Comparison of ENCODE assay signal across 1 cellular context in the genomic region with DNA sequence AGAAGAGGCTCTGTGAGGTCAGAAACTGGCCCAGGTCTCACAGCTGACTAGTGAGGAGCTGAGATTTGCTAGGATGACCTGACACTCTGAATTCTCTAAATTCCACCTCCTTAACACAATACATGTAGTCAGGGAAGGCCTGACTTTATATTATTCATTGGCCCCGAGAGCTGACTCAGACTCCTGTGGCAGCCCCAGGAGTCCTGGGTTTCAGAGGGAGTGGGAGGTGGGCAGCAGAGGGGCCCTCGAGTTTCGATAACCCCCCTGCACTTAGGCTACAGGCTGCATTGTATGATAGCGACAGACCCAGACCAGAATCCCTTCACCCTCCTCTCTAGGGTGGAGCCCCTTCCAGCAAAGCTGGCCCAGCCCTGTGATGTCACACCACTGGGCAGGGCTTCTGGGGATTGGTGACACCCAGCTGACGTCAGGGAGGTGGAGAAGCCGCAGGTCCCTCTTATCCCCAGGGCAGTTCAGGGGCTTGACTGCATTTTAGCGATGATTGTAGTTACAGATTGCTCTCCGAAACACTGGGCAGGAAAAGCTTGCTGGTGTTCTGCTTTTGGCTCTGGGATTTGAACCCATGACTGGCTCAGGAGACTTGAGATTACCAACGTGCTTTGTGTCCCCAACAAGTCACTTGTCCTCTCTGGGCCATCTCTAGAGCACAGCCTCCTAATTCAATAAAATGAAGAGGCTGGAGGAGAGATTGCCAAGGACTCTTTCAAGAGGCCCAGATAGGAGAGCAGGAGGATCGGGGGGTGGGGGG.
TF ChIP-seq lines count a peak whose summit lies in the region.

No MANE protein-coding gene starts in this region.

TF ChIP-seq in K562, 482 proteins besides CTCF, POLR2A, EP300 and RAD21 (continues in another document):
- no peak for TF ChIP-seq ZNF445 (CRISPR knock-in tag; IDR thresholded peaks at IDR 0.05; ENCODE audit: low read depth)
- no peak for TF ChIP-seq SAP30 (IDR thresholded peaks at IDR 0.05; ENCODE audit: borderline replicate concordance, insufficient read depth, low read depth, low read length, poor library complexity, severe bottlenecking)
- TF ChIP-seq NRF1 (conservative IDR thresholded peaks at IDR 0.05 in 1 of 2, IDR thresholded peaks at IDR 0.05 in 1 of 2): peak; percentile 38 to 56; a peak in 3 of 4 replicates
- no peak for TF ChIP-seq NONO (IDR thresholded peaks at IDR 0.05; ENCODE audit: low read depth in 2 of 2, low read length in 1 of 2)
- TF ChIP-seq ESRRA (IDR thresholded peaks at IDR 0.05; ENCODE audit: borderline replicate concordance, low read depth): peak; percentile 24; the same call in 1 of the 2 replicates
- no peak for TF ChIP-seq KLF6 (CRISPR knock-in tag; IDR thresholded peaks at IDR 0.05; ENCODE audit: borderline replicate concordance)
- TF ChIP-seq GATA2 (CRISPR knock-in tag; IDR thresholded peaks at IDR 0.05): no peak
- TF ChIP-seq KAT2B (IDR thresholded peaks at IDR 0.05; ENCODE audit: low read depth, low read length): no peak
- TF ChIP-seq ZNF134 (CRISPR knock-in tag; conservative IDR thresholded peaks at IDR 0.05): no peak
- no peak for TF ChIP-seq PML (IDR thresholded peaks at IDR 0.05; ENCODE audit: low read length)
- TF ChIP-seq ZFX (CRISPR knock-in tag; IDR thresholded peaks at IDR 0.05): peak; percentile 47; the same call in 1 of the 2 replicates
- TF ChIP-seq RFX1 (IDR thresholded peaks at IDR 0.05): no peak
- TF ChIP-seq NBN (IDR thresholded peaks at IDR 0.05; ENCODE audit: low read depth): no peak; the same call in 1 of the 2 replicates
- TF ChIP-seq, protein P1, sequence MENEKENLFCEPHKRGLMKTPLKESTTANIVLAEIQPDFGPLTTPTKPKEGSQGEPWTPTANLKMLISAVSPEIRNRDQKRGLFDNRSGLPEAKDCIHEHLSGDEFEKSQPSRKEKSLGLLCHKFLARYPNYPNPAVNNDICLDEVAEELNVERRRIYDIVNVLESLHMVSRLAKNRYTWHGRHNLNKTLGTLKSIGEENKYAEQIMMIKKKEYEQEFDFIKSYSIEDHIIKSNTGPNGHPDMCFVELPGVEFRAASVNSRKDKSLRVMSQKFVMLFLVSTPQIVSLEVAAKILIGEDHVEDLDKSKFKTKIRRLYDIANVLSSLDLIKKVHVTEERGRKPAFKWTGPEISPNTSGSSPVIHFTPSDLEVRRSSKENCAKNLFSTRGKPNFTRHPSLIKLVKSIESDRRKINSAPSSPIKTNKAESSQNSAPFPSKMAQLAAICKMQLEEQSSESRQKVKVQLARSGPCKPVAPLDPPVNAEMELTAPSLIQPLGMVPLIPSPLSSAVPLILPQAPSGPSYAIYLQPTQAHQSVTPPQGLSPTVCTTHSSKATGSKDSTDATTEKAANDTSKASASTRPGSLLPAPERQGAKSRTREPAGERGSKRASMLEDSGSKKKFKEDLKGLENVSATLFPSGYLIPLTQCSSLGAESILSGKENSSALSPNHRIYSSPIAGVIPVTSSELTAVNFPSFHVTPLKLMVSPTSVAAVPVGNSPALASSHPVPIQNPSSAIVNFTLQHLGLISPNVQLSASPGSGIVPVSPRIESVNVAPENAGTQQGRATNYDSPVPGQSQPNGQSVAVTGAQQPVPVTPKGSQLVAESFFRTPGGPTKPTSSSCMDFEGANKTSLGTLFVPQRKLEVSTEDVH (IDR thresholded peaks at IDR 0.05; ENCODE audit: low read depth, partially characterized antibody): no peak
- TF ChIP-seq, protein P2, sequence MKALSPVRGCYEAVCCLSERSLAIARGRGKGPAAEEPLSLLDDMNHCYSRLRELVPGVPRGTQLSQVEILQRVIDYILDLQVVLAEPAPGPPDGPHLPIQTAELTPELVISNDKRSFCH (CRISPR knock-in tag; IDR thresholded peaks at IDR 0.05): no peak
- TF ChIP-seq, protein P2 (tag; IDR thresholded peaks at IDR 0.05): no peak
- TF ChIP-seq HDAC6 (IDR thresholded peaks at IDR 0.05; ENCODE audit: low read depth, low read length): no peak
- TF ChIP-seq FUS (optimal IDR thresholded peaks at IDR 0.05; ENCODE audit: low read depth, low read length): no peak
- TF ChIP-seq NCOA2 (IDR thresholded peaks at IDR 0.05; ENCODE audit: partially characterized antibody in 2 of 2): no peak
- TF ChIP-seq NFATC3 (IDR thresholded peaks at IDR 0.05): no peak
- TF ChIP-seq NFYB (IDR thresholded peaks at IDR 0.05; ENCODE audit: extremely low read depth, insufficient read length): peak; percentile 21
- no peak for TF ChIP-seq TRIM28 (IDR thresholded peaks at IDR 0.05)
- no peak for TF ChIP-seq MAFF (IDR thresholded peaks at IDR 0.05; ENCODE audit: low read length)
- TF ChIP-seq, protein P3, sequence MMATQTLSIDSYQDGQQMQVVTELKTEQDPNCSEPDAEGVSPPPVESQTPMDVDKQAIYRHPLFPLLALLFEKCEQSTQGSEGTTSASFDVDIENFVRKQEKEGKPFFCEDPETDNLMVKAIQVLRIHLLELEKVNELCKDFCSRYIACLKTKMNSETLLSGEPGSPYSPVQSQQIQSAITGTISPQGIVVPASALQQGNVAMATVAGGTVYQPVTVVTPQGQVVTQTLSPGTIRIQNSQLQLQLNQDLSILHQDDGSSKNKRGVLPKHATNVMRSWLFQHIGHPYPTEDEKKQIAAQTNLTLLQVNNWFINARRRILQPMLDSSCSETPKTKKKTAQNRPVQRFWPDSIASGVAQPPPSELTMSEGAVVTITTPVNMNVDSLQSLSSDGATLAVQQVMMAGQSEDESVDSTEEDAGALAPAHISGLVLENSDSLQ (IDR thresholded peaks at IDR 0.05): peak; percentile 75
- TF ChIP-seq HDAC8 (tag; IDR thresholded peaks at IDR 0.05): no peak
- TF ChIP-seq FOXK1 (CRISPR knock-in tag; IDR thresholded peaks at IDR 0.05; ENCODE audit: borderline replicate concordance): 0 out of 2 replicates have a peak, but pooled peaks have one; percentile 23
- TF ChIP-seq, protein P4, sequence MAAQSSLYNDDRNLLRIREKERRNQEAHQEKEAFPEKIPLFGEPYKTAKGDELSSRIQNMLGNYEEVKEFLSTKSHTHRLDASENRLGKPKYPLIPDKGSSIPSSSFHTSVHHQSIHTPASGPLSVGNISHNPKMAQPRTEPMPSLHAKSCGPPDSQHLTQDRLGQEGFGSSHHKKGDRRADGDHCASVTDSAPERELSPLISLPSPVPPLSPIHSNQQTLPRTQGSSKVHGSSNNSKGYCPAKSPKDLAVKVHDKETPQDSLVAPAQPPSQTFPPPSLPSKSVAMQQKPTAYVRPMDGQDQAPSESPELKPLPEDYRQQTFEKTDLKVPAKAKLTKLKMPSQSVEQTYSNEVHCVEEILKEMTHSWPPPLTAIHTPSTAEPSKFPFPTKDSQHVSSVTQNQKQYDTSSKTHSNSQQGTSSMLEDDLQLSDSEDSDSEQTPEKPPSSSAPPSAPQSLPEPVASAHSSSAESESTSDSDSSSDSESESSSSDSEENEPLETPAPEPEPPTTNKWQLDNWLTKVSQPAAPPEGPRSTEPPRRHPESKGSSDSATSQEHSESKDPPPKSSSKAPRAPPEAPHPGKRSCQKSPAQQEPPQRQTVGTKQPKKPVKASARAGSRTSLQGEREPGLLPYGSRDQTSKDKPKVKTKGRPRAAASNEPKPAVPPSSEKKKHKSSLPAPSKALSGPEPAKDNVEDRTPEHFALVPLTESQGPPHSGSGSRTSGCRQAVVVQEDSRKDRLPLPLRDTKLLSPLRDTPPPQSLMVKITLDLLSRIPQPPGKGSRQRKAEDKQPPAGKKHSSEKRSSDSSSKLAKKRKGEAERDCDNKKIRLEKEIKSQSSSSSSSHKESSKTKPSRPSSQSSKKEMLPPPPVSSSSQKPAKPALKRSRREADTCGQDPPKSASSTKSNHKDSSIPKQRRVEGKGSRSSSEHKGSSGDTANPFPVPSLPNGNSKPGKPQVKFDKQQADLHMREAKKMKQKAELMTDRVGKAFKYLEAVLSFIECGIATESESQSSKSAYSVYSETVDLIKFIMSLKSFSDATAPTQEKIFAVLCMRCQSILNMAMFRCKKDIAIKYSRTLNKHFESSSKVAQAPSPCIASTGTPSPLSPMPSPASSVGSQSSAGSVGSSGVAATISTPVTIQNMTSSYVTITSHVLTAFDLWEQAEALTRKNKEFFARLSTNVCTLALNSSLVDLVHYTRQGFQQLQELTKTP (IDR thresholded peaks at IDR 0.05; ENCODE audit: low read depth in 1 of 2, partially characterized antibody in 2 of 2): peak in 1 of 2 experiments; percentile 19
- TF ChIP-seq, protein P5, sequence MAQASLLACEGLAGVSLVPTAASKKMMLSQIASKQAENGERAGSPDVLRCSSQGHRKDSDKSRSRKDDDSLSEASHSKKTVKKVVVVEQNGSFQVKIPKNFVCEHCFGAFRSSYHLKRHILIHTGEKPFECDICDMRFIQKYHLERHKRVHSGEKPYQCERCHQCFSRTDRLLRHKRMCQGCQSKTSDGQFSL (CRISPR knock-in tag; IDR thresholded peaks at IDR 0.05): no peak; the same call in 1 of the 2 replicates
- TF ChIP-seq, protein P5 (tag; IDR thresholded peaks at IDR 0.05): 0 out of 4 replicates have a peak, but pooled peaks of 1 of the 2 experiments have one; percentile 69
- TF ChIP-seq HMG20B (CRISPR knock-in tag; IDR thresholded peaks at IDR 0.05): no peak
- TF ChIP-seq SRSF7 (optimal IDR thresholded peaks at IDR 0.05; ENCODE audit: low read depth, low read length): no peak
- TF ChIP-seq, protein P6, sequence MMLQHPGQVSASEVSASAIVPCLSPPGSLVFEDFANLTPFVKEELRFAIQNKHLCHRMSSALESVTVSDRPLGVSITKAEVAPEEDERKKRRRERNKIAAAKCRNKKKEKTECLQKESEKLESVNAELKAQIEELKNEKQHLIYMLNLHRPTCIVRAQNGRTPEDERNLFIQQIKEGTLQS (IDR thresholded peaks at IDR 0.05): peak; percentile 66
- TF ChIP-seq, protein P6 (CRISPR knock-in tag; conservative IDR thresholded peaks at IDR 0.05): no peak
- TF ChIP-seq ZNF41 (CRISPR knock-in tag; conservative IDR thresholded peaks at IDR 0.05): no peak
- TF ChIP-seq POU5F1 (IDR thresholded peaks at IDR 0.05; ENCODE audit: borderline replicate concordance, low read depth, low read length, partially characterized antibody): no peak
- TF ChIP-seq, protein P7, sequence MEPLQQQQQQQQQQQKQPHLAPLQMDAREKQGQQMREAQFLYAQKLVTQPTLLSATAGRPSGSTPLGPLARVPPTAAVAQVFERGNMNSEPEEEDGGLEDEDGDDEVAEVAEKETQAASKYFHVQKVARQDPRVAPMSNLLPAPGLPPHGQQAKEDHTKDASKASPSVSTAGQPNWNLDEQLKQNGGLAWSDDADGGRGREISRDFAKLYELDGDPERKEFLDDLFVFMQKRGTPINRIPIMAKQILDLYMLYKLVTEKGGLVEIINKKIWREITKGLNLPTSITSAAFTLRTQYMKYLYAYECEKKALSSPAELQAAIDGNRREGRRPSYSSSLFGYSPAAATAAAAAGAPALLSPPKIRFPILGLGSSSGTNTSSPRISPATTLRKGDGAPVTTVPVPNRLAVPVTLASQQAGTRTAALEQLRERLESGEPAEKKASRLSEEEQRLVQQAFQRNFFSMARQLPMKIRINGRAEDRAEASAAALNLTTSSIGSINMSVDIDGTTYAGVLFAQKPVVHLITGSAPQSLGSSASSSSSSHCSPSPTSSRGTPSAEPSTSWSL (CRISPR knock-in tag; IDR thresholded peaks at IDR 0.05; ENCODE audit: borderline replicate concordance): no peak
- no peak for TF ChIP-seq TEAD1 (CRISPR knock-in tag; IDR thresholded peaks at IDR 0.05)
- TF ChIP-seq PHB2 (IDR thresholded peaks at IDR 0.05; ENCODE audit: low read depth): no peak
- no peak for TF ChIP-seq EZH2 (IDR thresholded peaks at IDR 0.05; ENCODE audit: borderline replicate concordance, low read depth, low read length)
- TF ChIP-seq, protein P8, sequence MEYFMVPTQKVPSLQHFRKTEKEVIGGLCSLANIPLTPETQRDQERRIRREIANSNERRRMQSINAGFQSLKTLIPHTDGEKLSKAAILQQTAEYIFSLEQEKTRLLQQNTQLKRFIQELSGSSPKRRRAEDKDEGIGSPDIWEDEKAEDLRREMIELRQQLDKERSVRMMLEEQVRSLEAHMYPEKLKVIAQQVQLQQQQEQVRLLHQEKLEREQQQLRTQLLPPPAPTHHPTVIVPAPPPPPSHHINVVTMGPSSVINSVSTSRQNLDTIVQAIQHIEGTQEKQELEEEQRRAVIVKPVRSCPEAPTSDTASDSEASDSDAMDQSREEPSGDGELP (CRISPR knock-in tag; IDR thresholded peaks at IDR 0.05; ENCODE audit: borderline replicate concordance): peak; percentile 56; the same call in 1 of the 2 replicates
- TF ChIP-seq ZNF717 (CRISPR knock-in tag; IDR thresholded peaks at IDR 0.05): no peak
- no peak for TF ChIP-seq CBFB (CRISPR knock-in tag; IDR thresholded peaks at IDR 0.05)
- TF ChIP-seq U2AF1 (optimal IDR thresholded peaks at IDR 0.05; ENCODE audit: low read depth, low read length): no peak
- TF ChIP-seq MIER1 (IDR thresholded peaks at IDR 0.05; ENCODE audit: low read depth): no peak
- TF ChIP-seq, protein P9, sequence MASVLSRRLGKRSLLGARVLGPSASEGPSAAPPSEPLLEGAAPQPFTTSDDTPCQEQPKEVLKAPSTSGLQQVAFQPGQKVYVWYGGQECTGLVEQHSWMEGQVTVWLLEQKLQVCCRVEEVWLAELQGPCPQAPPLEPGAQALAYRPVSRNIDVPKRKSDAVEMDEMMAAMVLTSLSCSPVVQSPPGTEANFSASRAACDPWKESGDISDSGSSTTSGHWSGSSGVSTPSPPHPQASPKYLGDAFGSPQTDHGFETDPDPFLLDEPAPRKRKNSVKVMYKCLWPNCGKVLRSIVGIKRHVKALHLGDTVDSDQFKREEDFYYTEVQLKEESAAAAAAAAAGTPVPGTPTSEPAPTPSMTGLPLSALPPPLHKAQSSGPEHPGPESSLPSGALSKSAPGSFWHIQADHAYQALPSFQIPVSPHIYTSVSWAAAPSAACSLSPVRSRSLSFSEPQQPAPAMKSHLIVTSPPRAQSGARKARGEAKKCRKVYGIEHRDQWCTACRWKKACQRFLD (CRISPR knock-in tag; IDR thresholded peaks at IDR 0.05): no peak
- TF ChIP-seq ZNF695 (CRISPR knock-in tag; IDR thresholded peaks at IDR 0.05): no peak
- no peak for TF ChIP-seq POLR2G (IDR thresholded peaks at IDR 0.05; ENCODE audit: low read depth, low read length)
- TF ChIP-seq TAF9B (IDR thresholded peaks at IDR 0.05; ENCODE audit: partially characterized antibody): no peak
- TF ChIP-seq MCM7 (IDR thresholded peaks at IDR 0.05): no peak
- no peak for TF ChIP-seq C11orf30 (IDR thresholded peaks at IDR 0.05; ENCODE audit: low read depth)
